ENCODE assay signal across 32 cellular contexts in the genomic region with DNA sequence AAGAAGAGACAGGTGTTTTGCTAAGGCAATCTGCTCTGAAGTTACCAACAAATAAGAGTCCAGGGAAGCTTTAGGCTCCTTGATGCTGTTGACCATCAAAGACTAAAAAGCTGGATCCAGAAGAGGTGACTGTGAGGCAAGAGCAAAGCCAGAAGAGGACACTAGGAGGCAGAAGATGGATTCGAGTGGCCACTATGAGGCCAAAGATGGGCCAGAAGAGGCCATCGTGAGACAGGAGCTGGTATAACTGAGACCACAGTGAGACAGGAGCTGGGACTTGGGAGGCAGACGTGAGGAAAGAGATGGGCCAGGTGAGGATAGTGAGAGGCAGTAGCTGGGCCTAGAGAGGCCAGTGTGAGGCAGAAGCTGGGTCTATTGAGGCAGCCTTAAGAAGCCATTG. TPM values are rescaled to one million over a fixed set of nuclear protein-coding genes. Genes with fewer than 3 reads are reported as not detected.
"Had no signal": no experiment of that assay in that cellular context is flagged by ENCODE, and none has a peak within 500 bp of the region (broad histone marks: within the 10 kb centered on the region; RNA-seq: fewer than 3 reads in every experiment).

No MANE protein-coding gene starts in this region.

- H3K4me3 ChIP-seq: coronary artery, dorsolateral prefrontal cortex, esophagus squamous epithelium, gastrocnemius medialis, heart right ventricle, left lung, lower lobe of right lung, mucosa of descending colon had no signal

- FAIRE-seq: colon, islet of Langerhans, keratinocyte had no signal

- H3K4me1 Mint-ChIP-seq: mesothelial cell of epicardium had no signal

- H3K27me3 ChIP-seq: dorsolateral prefrontal cortex, esophagus squamous epithelium, gastrocnemius medialis, heart right ventricle, left lung had no signal

- H3K27ac ChIP-seq: coronary artery, dorsolateral prefrontal cortex, esophagus squamous epithelium, gastrocnemius medialis, heart right ventricle, left lung, lower lobe of right lung had no signal

- H3K9me3 ChIP-seq: gastrocnemius medialis, lower lobe of right lung had no signal

- H3K4me3 Mint-ChIP-seq: mesothelial cell of epicardium had no signal

- ATAC-seq: gastrocnemius medialis, heart right ventricle, left cardiac atrium, left lung, left ventricle myocardium superior, lower lobe of right lung, mucosa of descending colon had no signal

- H3K4me1 ChIP-seq: esophagus squamous epithelium, gastrocnemius medialis, heart right ventricle, left lung, lower lobe of right lung had no signal

- H3K36me3 ChIP-seq: esophagus squamous epithelium, gastrocnemius medialis, heart right ventricle, left lung, lower lobe of right lung had no signal

- DNase-seq: dermis blood vessel endothelial cell; dorsolateral prefrontal cortex; effector CD4-positive, alpha-beta T cell; effector memory CD4-positive, alpha-beta T cell; esophagus squamous epithelium; foreskin fibroblast; foreskin melanocyte; gastrocnemius medialis; glutamatergic neuron; head of caudate nucleus; heart right ventricle; hippocampal formation; left cardiac atrium; left lung; left ventricle myocardium superior; lower lobe of right lung; mesenchymal stem cell; mucosa of descending colon had no signal

- H3K27ac Mint-ChIP-seq: mesothelial cell of epicardium had no signal

RNA-seq across cellular contexts. Expression of gene OR4C45, which starts 37.7 kb away (rescaled TPM):
- total RNA-seq: cerebellum, dermis blood vessel endothelial cell, dorsolateral prefrontal cortex, epithelial cell of proximal tubule, esophagus squamous epithelium, gastrocnemius medialis, glomerular endothelial cell, heart right ventricle, kidney epithelial cell, left cardiac atrium, left lung, left ventricle myocardium superior, lower leg skin, lower lobe of right lung, lung microvascular endothelial cell, mesenteric fat pad, mesothelial cell of epicardium, mucosa of descending colon, myocyte had no signal
- polyA plus RNA-seq: esophagus, heart right ventricle, keratinocyte had no signal
